ENCODE assay signal across 29 cellular contexts in genomic region chr5:31465282-31465681, GRCh38.
"Had no signal": no experiment of that assay in that cellular context is flagged by ENCODE, and none has a peak within 500 bp of the region (broad histone marks: within the 10 kb centered on the region; RNA-seq: fewer than 3 reads in every experiment).

No MANE protein-coding gene starts in this region.

- H3K27ac Mint-ChIP-seq: dendritic cell treated with granulocyte-macrophage colony-stimulating factor and Interleukin-4, amounts not matched to agents 40 ng/mL and 50 ng/mL, for 4 days; effector memory CD8-positive, alpha-beta T cell; endodermal cell had no signal

- FAIRE-seq: colon, endometrium, endothelial cell of umbilical vein, frontal cortex had no signal

- H3K9me3 Mint-ChIP-seq: dendritic cell treated with granulocyte-macrophage colony-stimulating factor and Interleukin-4, amounts not matched to agents 40 ng/mL and 50 ng/mL, for 4 days; effector memory CD8-positive, alpha-beta T cell had no signal

- H3K27me3 ChIP-seq: colonic mucosa, dorsolateral prefrontal cortex, esophagus muscularis mucosa, esophagus squamous epithelium, foreskin keratinocyte, gastrocnemius medialis, gastroesophageal sphincter, heart left ventricle, heart right ventricle had no signal

- H3K27ac ChIP-seq: colonic mucosa, coronary artery, dorsolateral prefrontal cortex, epithelial cell of prostate, esophagus muscularis mucosa, esophagus squamous epithelium, foreskin keratinocyte, gastrocnemius medialis, gastroesophageal sphincter, heart left ventricle, heart right ventricle had no signal

- H3K9me3 ChIP-seq: colonic mucosa, esophagus muscularis mucosa, esophagus squamous epithelium, gastrocnemius medialis, gastroesophageal sphincter, heart left ventricle had no signal

- H3K4me1 ChIP-seq: colonic mucosa, foreskin keratinocyte, gastrocnemius medialis had no signal

- H3K4me1 Mint-ChIP-seq: endodermal cell had no signal

- H3K27me3 Mint-ChIP-seq: dendritic cell treated with granulocyte-macrophage colony-stimulating factor and Interleukin-4, amounts not matched to agents 40 ng/mL and 50 ng/mL, for 4 days; effector memory CD8-positive, alpha-beta T cell had no signal

- H3K4me3 ChIP-seq: colonic mucosa, coronary artery, dorsolateral prefrontal cortex, esophagus muscularis mucosa, esophagus squamous epithelium, gastrocnemius medialis, gastroesophageal sphincter, heart left ventricle, heart right ventricle had no signal

- ATAC-seq: effector memory CD8-positive, alpha-beta T cell; esophagus mucosa; foreskin keratinocyte; gastrocnemius medialis; gastroesophageal sphincter; heart left ventricle; heart right ventricle had no signal

- H3K4me3 Mint-ChIP-seq: dendritic cell treated with granulocyte-macrophage colony-stimulating factor and Interleukin-4, amounts not matched to agents 40 ng/mL and 50 ng/mL, for 4 days; effector memory CD8-positive, alpha-beta T cell; endodermal cell had no signal

- DNase-seq: colonic mucosa; cortex of kidney; dermis blood vessel endothelial cell; dorsolateral prefrontal cortex; effector CD4-positive, alpha-beta T cell; effector CD8-positive, alpha-beta T cell; effector memory CD4-positive, alpha-beta T cell; effector memory CD8-positive, alpha-beta T cell; endodermal cell; erythroblast; esophagus squamous epithelium; foreskin fibroblast; foreskin keratinocyte; foreskin melanocyte; gastrocnemius medialis; glutamatergic neuron; head of caudate nucleus; heart left ventricle; heart right ventricle had no signal
